1 cellular context compared by ENCODE assay signal in the genomic region with DNA sequence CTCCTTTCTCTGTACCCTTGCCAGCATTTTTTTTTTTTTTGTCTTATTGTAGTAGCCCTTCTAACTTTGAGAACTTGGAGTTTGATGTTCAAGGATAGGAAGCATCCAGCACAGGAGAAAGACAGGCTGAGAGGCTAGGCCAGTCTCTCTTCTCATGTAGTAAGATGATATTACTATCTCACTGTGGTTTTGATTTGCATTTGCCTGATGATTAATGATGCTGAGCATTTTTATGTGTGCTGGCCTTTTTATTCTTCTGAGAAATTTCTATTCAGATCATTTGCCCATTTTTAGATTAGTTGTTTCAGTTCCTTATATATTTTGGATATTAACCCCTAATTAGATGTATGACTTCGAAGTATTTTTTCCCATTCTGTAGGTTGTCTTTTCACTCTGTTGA.
TF ChIP-seq lines count a peak whose summit lies in the region.

No MANE protein-coding gene starts in this region.

TF ChIP-seq in WTC11, 78 proteins besides CTCF, POLR2A, EP300 and RAD21 (continued from another document):
- TF ChIP-seq, protein P1, sequence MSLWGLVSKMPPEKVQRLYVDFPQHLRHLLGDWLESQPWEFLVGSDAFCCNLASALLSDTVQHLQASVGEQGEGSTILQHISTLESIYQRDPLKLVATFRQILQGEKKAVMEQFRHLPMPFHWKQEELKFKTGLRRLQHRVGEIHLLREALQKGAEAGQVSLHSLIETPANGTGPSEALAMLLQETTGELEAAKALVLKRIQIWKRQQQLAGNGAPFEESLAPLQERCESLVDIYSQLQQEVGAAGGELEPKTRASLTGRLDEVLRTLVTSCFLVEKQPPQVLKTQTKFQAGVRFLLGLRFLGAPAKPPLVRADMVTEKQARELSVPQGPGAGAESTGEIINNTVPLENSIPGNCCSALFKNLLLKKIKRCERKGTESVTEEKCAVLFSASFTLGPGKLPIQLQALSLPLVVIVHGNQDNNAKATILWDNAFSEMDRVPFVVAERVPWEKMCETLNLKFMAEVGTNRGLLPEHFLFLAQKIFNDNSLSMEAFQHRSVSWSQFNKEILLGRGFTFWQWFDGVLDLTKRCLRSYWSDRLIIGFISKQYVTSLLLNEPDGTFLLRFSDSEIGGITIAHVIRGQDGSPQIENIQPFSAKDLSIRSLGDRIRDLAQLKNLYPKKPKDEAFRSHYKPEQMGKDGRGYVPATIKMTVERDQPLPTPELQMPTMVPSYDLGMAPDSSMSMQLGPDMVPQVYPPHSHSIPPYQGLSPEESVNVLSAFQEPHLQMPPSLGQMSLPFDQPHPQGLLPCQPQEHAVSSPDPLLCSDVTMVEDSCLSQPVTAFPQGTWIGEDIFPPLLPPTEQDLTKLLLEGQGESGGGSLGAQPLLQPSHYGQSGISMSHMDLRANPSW (CRISPR knock-in tag; conservative IDR thresholded peaks at IDR 0.05; ENCODE audit: low read depth): no peak
- TF ChIP-seq ZNF396 (CRISPR knock-in tag; IDR thresholded peaks at IDR 0.05; ENCODE audit: borderline replicate concordance): no peak
- TF ChIP-seq SP1 (CRISPR knock-in tag; conservative IDR thresholded peaks at IDR 0.05): no peak
- TF ChIP-seq OVOL2 (CRISPR knock-in tag; IDR thresholded peaks at IDR 0.05; ENCODE audit: borderline replicate concordance): no peak
- no peak for TF ChIP-seq RORB (CRISPR knock-in tag; IDR thresholded peaks at IDR 0.05)
- TF ChIP-seq RELA (CRISPR knock-in tag; IDR thresholded peaks at IDR 0.05; ENCODE audit: borderline replicate concordance): no peak
- TF ChIP-seq EMX1 (CRISPR knock-in tag; IDR thresholded peaks at IDR 0.05): no peak
- no peak for TF ChIP-seq ZNF263 (CRISPR knock-in tag; IDR thresholded peaks at IDR 0.05; ENCODE audit: low read depth)
- TF ChIP-seq, protein P2, sequence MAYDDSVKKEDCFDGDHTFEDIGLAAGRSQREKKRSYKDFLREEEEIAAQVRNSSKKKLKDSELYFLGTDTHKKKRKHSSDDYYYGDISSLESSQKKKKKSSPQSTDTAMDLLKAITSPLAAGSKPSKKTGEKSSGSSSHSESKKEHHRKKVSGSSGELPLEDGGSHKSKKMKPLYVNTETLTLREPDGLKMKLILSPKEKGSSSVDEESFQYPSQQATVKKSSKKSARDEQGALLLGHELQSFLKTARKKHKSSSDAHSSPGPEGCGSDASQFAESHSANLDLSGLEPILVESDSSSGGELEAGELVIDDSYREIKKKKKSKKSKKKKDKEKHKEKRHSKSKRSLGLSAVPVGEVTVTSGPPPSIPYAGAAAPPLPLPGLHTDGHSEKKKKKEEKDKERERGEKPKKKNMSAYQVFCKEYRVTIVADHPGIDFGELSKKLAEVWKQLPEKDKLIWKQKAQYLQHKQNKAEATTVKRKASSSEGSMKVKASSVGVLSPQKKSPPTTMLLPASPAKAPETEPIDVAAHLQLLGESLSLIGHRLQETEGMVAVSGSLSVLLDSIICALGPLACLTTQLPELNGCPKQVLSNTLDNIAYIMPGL (CRISPR knock-in tag; IDR thresholded peaks at IDR 0.05): no peak
